ENCODE assay signal across 13 cellular contexts in the genomic region with DNA sequence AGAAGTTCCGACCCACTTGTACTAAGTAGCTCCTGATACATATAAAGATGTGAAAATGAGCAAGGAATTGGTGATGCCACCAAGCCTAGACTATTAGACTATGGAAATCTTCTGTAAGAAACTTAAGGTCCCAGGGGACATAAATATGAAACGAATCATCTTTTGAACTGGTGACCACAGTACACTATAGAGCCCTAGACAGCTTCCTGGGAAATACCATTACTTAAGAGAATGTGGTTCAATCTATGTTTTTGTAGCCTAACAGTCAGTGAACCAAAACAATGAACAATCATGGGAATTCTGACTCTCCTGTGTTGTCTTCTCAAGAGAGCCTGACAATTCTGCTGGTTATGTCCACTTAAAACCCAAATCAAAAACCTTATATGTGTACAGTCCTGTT.
DNase-seq lines count a peak whose midpoint lies in the region; ATAC-seq and TF ChIP-seq lines count a peak whose summit lies in the region.
"Had no signal": no experiment of that assay in that cellular context is flagged by ENCODE, and none has a peak within 500 bp of the region (broad histone marks: within the 10 kb centered on the region; RNA-seq: fewer than 3 reads in every experiment).

No MANE protein-coding gene starts in this region.

- DNase-seq in EL (peak; percentile 69), M059J (ENCODE audit: low read depth) (peak; percentile 66), cardiac fibroblast (ENCODE audit: low read depth in 2 of 2) (peak; percentile 32 to 95), osteoblast (ENCODE audit: insufficient read length, low spot score, missing footprints) (peak; percentile 8), NCI-H1092 (lab: John Stamatoyannopoulos, UW) (no peak)
- no peak for DNase-seq in activated CD8-positive, alpha-beta memory T cell treated with anti-CD3 and anti-CD28 coated beads, Interleukin-2, amount 50 U/mL, for 48 hours
- DNase-seq: activated CD4-positive, alpha-beta T cell treated with anti-CD3 and anti-CD28 coated beads, Interleukin-2, amount 50 U/mL, for 4 hours; CD4-positive, alpha-beta memory T cell; NCI-H2107; T-cell had no signal

- H3K27me3 ChIP-seq in osteoblast (ENCODE audit: insufficient read depth, low read length) = no peaks in the 10 kb centered on the region
- H3K27me3 ChIP-seq: cardiac muscle cell had no signal

- ATAC-seq in GM19023 (IDR thresholded peaks at IDR 0.05; ENCODE audit: unreplicated experiment) = no peak
- ATAC-seq in HG03095 (IDR thresholded peaks at IDR 0.05; ENCODE audit: unreplicated experiment) = no peak
- ATAC-seq: T-cell had no signal

- H3K27ac ChIP-seq in osteoblast (ENCODE audit: low read depth, low read length) = peak overlapping the region; percentile 75
- H3K27ac ChIP-seq: cardiac muscle cell had no signal

- H3K79me2 ChIP-seq in osteoblast (ENCODE audit: insufficient read depth, low read length) = no peaks in the 10 kb centered on the region

- TF ChIP-seq CTCF in cardiac fibroblast (IDR thresholded peaks at IDR 0.05; ENCODE audit: low read depth, low read length) = no peak
- TF ChIP-seq CTCF in osteoblast (IDR thresholded peaks at IDR 0.05; ENCODE audit: extremely low read depth, low read depth, low read length) = no peak

- peak overlapping the region; percentile 7 for H3K4me2 ChIP-seq in osteoblast (ENCODE audit: insufficient read depth, low read length)

- no peaks in the 10 kb centered on the region for H3K9me3 ChIP-seq in osteoblast (ENCODE audit: low read depth, low read length)

- no peak overlapping the region for H2AFZ ChIP-seq in osteoblast (ENCODE audit: low read length)

- H3K4me3 ChIP-seq in cardiac fibroblast (replicated peaks in 1 of 2; ENCODE audit: low read depth in 2 of 2, low read length in 2 of 2) = no peak overlapping the region
- no peak overlapping the region for H3K4me3 ChIP-seq in osteoblast (ENCODE audit: insufficient read depth, low read length)
- H3K4me3 ChIP-seq: cardiac muscle cell had no signal

- H3K36me3 ChIP-seq in osteoblast (ENCODE audit: insufficient read depth, low read length) = peaks cover 5% of the 10 kb centered on the region
- H3K36me3 ChIP-seq: cardiac muscle cell had no signal

- peaks cover 19% of the 10 kb centered on the region for H3K4me1 ChIP-seq in osteoblast (ENCODE audit: insufficient read depth, low read length)

- no peaks in the 10 kb centered on the region for H4K20me1 ChIP-seq in osteoblast (ENCODE audit: insufficient read depth, low read length)

Comparison
In these comparisons a context has a peak if more than half of its experiments do, and no peak if none do; other contexts are left out.
1. DNase-seq: peak in EL (single experiment), M059J (single experiment), cardiac fibroblast (2 of 2) and osteoblast (single experiment); none in activated CD8-positive, alpha-beta memory T cell treated with anti-CD3 and anti-CD28 coated beads, Interleukin-2, amount 50 U/mL, for 48 hours (single experiment) and NCI-H1092 (single experiment).